1 cellular context compared by ENCODE assay signal in the genomic region with DNA sequence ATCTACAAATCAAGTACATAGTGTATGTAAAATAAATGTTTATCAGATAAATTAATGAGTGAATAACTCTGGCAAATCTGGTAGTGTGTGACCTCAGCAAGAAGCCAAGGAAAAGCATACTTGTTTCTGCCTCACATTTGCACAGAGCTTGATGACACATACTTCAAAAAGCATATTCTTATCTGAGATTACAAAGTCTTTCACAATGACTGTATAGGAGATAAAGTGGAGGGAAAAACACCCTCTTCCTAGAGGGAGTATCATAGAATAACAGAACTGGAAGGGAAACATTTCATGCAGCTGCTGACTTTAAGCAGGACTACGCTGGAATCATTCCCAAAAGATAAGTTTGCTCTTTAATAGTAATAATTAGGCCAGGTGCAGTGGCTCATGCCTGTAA.
TF ChIP-seq lines count a peak whose summit lies in the region.

No MANE protein-coding gene starts in this region.

TF ChIP-seq in HepG2, 621 proteins besides CTCF, POLR2A, EP300 and RAD21 (continues in another document):
- TF ChIP-seq, protein P1, sequence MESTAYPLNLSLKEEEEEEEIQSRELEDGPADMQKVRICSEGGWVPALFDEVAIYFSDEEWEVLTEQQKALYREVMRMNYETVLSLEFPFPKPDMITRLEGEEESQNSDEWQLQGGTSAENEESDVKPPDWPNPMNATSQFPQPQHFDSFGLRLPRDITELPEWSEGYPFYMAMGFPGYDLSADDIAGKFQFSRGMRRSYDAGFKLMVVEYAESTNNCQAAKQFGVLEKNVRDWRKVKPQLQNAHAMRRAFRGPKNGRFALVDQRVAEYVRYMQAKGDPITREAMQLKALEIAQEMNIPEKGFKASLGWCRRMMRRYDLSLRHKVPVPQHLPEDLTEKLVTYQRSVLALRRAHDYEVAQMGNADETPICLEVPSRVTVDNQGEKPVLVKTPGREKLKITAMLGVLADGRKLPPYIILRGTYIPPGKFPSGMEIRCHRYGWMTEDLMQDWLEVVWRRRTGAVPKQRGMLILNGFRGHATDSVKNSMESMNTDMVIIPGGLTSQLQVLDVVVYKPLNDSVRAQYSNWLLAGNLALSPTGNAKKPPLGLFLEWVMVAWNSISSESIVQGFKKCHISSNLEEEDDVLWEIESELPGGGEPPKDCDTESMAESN (CRISPR knock-in tag; conservative IDR thresholded peaks at IDR 0.05), result no peak
- TF ChIP-seq ZFAT (CRISPR knock-in tag; conservative IDR thresholded peaks at IDR 0.05), result no peak
- TF ChIP-seq NCOA2 (CRISPR knock-in tag; IDR thresholded peaks at IDR 0.05), result 0 out of 2 replicates have a peak, but pooled peaks have one; percentile 32
- TF ChIP-seq MXI1 (IDR thresholded peaks at IDR 0.05; ENCODE audit: borderline replicate concordance, low read depth, low read length), result no peak
- TF ChIP-seq FOXA3 (CRISPR knock-in tag; IDR thresholded peaks at IDR 0.05), result peak; percentile 19; the same call in 1 of the 2 replicates
- TF ChIP-seq BRD4 (CRISPR knock-in tag; IDR thresholded peaks at IDR 0.05), result no peak
- TF ChIP-seq, protein P2, sequence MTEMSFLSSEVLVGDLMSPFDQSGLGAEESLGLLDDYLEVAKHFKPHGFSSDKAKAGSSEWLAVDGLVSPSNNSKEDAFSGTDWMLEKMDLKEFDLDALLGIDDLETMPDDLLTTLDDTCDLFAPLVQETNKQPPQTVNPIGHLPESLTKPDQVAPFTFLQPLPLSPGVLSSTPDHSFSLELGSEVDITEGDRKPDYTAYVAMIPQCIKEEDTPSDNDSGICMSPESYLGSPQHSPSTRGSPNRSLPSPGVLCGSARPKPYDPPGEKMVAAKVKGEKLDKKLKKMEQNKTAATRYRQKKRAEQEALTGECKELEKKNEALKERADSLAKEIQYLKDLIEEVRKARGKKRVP (CRISPR knock-in tag; IDR thresholded peaks at IDR 0.05), result no peak
- TF ChIP-seq NFYC (CRISPR knock-in tag; IDR thresholded peaks at IDR 0.05), result no peak
- peak; percentile 84 for TF ChIP-seq CEBPB (IDR thresholded peaks at IDR 0.05; ENCODE audit: borderline replicate concordance, low read depth, low read length)
- TF ChIP-seq, protein P3, sequence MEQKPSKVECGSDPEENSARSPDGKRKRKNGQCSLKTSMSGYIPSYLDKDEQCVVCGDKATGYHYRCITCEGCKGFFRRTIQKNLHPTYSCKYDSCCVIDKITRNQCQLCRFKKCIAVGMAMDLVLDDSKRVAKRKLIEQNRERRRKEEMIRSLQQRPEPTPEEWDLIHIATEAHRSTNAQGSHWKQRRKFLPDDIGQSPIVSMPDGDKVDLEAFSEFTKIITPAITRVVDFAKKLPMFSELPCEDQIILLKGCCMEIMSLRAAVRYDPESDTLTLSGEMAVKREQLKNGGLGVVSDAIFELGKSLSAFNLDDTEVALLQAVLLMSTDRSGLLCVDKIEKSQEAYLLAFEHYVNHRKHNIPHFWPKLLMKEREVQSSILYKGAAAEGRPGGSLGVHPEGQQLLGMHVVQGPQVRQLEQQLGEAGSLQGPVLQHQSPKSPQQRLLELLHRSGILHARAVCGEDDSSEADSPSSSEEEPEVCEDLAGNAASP (CRISPR knock-in tag; IDR thresholded peaks at IDR 0.05; ENCODE audit: borderline replicate concordance), result peak; percentile 19; the same call in 1 of the 2 replicates
- TF ChIP-seq, protein P4, sequence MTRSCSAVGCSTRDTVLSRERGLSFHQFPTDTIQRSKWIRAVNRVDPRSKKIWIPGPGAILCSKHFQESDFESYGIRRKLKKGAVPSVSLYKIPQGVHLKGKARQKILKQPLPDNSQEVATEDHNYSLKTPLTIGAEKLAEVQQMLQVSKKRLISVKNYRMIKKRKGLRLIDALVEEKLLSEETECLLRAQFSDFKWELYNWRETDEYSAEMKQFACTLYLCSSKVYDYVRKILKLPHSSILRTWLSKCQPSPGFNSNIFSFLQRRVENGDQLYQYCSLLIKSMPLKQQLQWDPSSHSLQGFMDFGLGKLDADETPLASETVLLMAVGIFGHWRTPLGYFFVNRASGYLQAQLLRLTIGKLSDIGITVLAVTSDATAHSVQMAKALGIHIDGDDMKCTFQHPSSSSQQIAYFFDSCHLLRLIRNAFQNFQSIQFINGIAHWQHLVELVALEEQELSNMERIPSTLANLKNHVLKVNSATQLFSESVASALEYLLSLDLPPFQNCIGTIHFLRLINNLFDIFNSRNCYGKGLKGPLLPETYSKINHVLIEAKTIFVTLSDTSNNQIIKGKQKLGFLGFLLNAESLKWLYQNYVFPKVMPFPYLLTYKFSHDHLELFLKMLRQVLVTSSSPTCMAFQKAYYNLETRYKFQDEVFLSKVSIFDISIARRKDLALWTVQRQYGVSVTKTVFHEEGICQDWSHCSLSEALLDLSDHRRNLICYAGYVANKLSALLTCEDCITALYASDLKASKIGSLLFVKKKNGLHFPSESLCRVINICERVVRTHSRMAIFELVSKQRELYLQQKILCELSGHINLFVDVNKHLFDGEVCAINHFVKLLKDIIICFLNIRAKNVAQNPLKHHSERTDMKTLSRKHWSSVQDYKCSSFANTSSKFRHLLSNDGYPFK (CRISPR knock-in tag; IDR thresholded peaks at IDR 0.05; ENCODE audit: borderline replicate concordance), result no peak
- TF ChIP-seq KDM1A (CRISPR knock-in tag; IDR thresholded peaks at IDR 0.05), result no peak
- TF ChIP-seq SOX13 (IDR thresholded peaks at IDR 0.05), result no peak
- TF ChIP-seq SOX13 (CRISPR knock-in tag; conservative IDR thresholded peaks at IDR 0.05 in 1 of 2, IDR thresholded peaks at IDR 0.05 in 1 of 2), result peak in 1 of 2 experiments; percentile 29; a peak in 1 of 4 replicates
- TF ChIP-seq CENPX (CRISPR knock-in tag; IDR thresholded peaks at IDR 0.05), result no peak
- TF ChIP-seq, protein P5, sequence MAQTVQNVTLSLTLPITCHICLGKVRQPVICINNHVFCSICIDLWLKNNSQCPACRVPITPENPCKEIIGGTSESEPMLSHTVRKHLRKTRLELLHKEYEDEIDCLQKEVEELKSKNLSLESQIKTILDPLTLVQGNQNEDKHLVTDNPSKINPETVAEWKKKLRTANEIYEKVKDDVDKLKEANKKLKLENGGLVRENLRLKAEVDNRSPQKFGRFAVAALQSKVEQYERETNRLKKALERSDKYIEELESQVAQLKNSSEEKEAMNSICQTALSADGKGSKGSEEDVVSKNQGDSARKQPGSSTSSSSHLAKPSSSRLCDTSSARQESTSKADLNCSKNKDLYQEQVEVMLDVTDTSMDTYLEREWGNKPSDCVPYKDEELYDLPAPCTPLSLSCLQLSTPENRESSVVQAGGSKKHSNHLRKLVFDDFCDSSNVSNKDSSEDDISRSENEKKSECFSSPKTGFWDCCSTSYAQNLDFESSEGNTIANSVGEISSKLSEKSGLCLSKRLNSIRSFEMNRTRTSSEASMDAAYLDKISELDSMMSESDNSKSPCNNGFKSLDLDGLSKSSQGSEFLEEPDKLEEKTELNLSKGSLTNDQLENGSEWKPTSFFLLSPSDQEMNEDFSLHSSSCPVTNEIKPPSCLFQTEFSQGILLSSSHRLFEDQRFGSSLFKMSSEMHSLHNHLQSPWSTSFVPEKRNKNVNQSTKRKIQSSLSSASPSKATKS (CRISPR knock-in tag; IDR thresholded peaks at IDR 0.05), result no peak
- TF ChIP-seq NFYB (CRISPR knock-in tag; IDR thresholded peaks at IDR 0.05), result no peak
- 0 out of 2 replicates have a peak, but pooled peaks have one; percentile 47 for TF ChIP-seq ZNF12 (CRISPR knock-in tag; IDR thresholded peaks at IDR 0.05)
- peak; percentile 68; the same call in 1 of the 2 replicates for TF ChIP-seq FOSL2 (CRISPR knock-in tag; IDR thresholded peaks at IDR 0.05)
- no peak for TF ChIP-seq ZNF530 (CRISPR knock-in tag; IDR thresholded peaks at IDR 0.05; ENCODE audit: low read depth)
- no peak for TF ChIP-seq JARID2 (CRISPR knock-in tag; IDR thresholded peaks at IDR 0.05; ENCODE audit: insufficient replicate concordance)
- no peak for TF ChIP-seq ZNF652 (CRISPR knock-in tag; IDR thresholded peaks at IDR 0.05; ENCODE audit: borderline replicate concordance, low read depth)
- no peak for TF ChIP-seq MTF2 (CRISPR knock-in tag; IDR thresholded peaks at IDR 0.05; ENCODE audit: borderline replicate concordance)
- TF ChIP-seq TCF12 (IDR thresholded peaks at IDR 0.05), result no peak
- no peak for TF ChIP-seq TCF12 (CRISPR knock-in tag; IDR thresholded peaks at IDR 0.05)
- TF ChIP-seq ZNF614 (CRISPR knock-in tag; IDR thresholded peaks at IDR 0.05; ENCODE audit: borderline replicate concordance), result no peak
- TF ChIP-seq, protein P6, sequence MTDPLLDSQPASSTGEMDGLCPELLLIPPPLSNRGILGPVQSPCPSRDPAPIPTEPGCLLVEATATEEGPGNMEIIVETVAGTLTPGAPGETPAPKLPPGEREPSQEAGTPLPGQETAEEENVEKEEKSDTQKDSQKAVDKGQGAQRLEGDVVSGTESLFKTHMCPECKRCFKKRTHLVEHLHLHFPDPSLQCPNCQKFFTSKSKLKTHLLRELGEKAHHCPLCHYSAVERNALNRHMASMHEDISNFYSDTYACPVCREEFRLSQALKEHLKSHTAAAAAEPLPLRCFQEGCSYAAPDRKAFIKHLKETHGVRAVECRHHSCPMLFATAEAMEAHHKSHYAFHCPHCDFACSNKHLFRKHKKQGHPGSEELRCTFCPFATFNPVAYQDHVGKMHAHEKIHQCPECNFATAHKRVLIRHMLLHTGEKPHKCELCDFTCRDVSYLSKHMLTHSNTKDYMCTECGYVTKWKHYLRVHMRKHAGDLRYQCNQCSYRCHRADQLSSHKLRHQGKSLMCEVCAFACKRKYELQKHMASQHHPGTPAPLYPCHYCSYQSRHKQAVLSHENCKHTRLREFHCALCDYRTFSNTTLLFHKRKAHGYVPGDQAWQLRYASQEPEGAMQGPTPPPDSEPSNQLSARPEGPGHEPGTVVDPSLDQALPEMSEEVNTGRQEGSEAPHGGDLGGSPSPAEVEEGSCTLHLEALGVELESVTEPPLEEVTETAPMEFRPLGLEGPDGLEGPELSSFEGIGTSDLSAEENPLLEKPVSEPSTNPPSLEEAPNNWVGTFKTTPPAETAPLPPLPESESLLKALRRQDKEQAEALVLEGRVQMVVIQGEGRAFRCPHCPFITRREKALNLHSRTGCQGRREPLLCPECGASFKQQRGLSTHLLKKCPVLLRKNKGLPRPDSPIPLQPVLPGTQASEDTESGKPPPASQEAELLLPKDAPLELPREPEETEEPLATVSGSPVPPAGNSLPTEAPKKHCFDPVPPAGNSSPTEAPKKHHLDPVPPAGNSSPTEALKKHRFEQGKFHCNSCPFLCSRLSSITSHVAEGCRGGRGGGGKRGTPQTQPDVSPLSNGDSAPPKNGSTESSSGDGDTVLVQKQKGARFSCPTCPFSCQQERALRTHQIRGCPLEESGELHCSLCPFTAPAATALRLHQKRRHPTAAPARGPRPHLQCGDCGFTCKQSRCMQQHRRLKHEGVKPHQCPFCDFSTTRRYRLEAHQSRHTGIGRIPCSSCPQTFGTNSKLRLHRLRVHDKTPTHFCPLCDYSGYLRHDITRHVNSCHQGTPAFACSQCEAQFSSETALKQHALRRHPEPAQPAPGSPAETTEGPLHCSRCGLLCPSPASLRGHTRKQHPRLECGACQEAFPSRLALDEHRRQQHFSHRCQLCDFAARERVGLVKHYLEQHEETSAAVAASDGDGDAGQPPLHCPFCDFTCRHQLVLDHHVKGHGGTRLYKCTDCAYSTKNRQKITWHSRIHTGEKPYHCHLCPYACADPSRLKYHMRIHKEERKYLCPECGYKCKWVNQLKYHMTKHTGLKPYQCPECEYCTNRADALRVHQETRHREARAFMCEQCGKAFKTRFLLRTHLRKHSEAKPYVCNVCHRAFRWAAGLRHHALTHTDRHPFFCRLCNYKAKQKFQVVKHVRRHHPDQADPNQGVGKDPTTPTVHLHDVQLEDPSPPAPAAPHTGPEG (CRISPR knock-in tag; IDR thresholded peaks at IDR 0.05), result no peak
- peak; percentile 35; the same call in 1 of the 2 replicates for TF ChIP-seq ZBTB21 (CRISPR knock-in tag; IDR thresholded peaks at IDR 0.05)
- TF ChIP-seq SIN3B (IDR thresholded peaks at IDR 0.05; ENCODE audit: low read length), result no peak
- TF ChIP-seq RXRA (CRISPR knock-in tag; IDR thresholded peaks at IDR 0.05), result no peak
- no peak for TF ChIP-seq LCORL (IDR thresholded peaks at IDR 0.05)
- no peak for TF ChIP-seq LCORL (CRISPR knock-in tag; IDR thresholded peaks at IDR 0.05)
- TF ChIP-seq, protein P7, sequence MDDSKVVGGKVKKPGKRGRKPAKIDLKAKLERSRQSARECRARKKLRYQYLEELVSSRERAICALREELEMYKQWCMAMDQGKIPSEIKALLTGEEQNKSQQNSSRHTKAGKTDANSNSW (CRISPR knock-in tag; IDR thresholded peaks at IDR 0.05; ENCODE audit: borderline replicate concordance), result no peak
- TF ChIP-seq BCL6 (CRISPR knock-in tag; IDR thresholded peaks at IDR 0.05), result peak; percentile 87
- TF ChIP-seq ERF (CRISPR knock-in tag; IDR thresholded peaks at IDR 0.05), result no peak
- peak; percentile 59; the same call in 1 of the 2 replicates for TF ChIP-seq GATAD2A (CRISPR knock-in tag; IDR thresholded peaks at IDR 0.05)
- TF ChIP-seq HNRNPUL1 (IDR thresholded peaks at IDR 0.05; ENCODE audit: low read depth, low read length), result no peak
- TF ChIP-seq, protein P8, sequence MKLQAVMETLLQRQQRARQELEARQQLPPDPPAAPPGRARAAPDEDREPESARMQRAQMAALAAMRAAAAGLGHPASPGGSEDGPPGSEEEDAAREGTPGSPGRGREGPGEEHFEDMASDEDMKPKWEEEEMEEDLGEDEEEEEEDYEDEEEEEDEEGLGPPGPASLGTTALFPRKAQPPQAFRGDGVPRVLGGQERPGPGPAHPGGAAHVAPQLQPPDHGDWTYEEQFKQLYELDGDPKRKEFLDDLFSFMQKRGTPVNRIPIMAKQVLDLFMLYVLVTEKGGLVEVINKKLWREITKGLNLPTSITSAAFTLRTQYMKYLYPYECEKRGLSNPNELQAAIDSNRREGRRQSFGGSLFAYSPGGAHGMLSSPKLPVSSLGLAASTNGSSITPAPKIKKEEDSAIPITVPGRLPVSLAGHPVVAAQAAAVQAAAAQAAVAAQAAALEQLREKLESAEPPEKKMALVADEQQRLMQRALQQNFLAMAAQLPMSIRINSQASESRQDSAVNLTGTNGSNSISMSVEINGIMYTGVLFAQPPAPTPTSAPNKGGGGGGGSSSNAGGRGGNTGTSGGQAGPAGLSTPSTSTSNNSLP (IDR thresholded peaks at IDR 0.05; ENCODE audit: low read depth, low read length), result peak; percentile 70; the same call in 1 of the 2 replicates
- peak; percentile 54; the same call in 1 of the 2 replicates for TF ChIP-seq GATA4 (IDR thresholded peaks at IDR 0.05; ENCODE audit: borderline replicate concordance, low read depth)
- TF ChIP-seq SAP130 (CRISPR knock-in tag; IDR thresholded peaks at IDR 0.05; ENCODE audit: low read depth), result peak; percentile 47; the same call in 1 of the 2 replicates
- peak; percentile 39; the same call in 1 of the 2 replicates for TF ChIP-seq CREB1 (IDR thresholded peaks at IDR 0.05)
- TF ChIP-seq CREB1 (CRISPR knock-in tag; IDR thresholded peaks at IDR 0.05), result no peak
- no peak for TF ChIP-seq ATAD3A (CRISPR knock-in tag; IDR thresholded peaks at IDR 0.05)
- TF ChIP-seq MBD4 (IDR thresholded peaks at IDR 0.05; ENCODE audit: borderline replicate concordance, low read length), result no peak
- TF ChIP-seq ZNF577 (CRISPR knock-in tag; IDR thresholded peaks at IDR 0.05; ENCODE audit: borderline replicate concordance, low read depth), result no peak
- TF ChIP-seq SMYD3 (CRISPR knock-in tag; IDR thresholded peaks at IDR 0.05), result no peak
- peak; percentile 59 for TF ChIP-seq TCF7 (IDR thresholded peaks at IDR 0.05; ENCODE audit: low read depth)
- 0 out of 2 replicates have a peak, but pooled peaks have one; percentile 9 for TF ChIP-seq RARA (CRISPR knock-in tag; IDR thresholded peaks at IDR 0.05)
- TF ChIP-seq RAD51 (IDR thresholded peaks at IDR 0.05; ENCODE audit: borderline replicate concordance), result no peak
- no peak for TF ChIP-seq MYNN (CRISPR knock-in tag; IDR thresholded peaks at IDR 0.05; ENCODE audit: low read depth)
- TF ChIP-seq ZNF557 (CRISPR knock-in tag; IDR thresholded peaks at IDR 0.05), result no peak
- TF ChIP-seq CEBPG (CRISPR knock-in tag; IDR thresholded peaks at IDR 0.05), result peak; percentile 58
- TF ChIP-seq CENPT (CRISPR knock-in tag; IDR thresholded peaks at IDR 0.05; ENCODE audit: low read depth), result no peak
